ENCODE assay signal across 1 cellular context in genomic region chr1:110339427-110340206, GRCh38.
A peak's percentile ranks its signal among the peaks of the same experiment; 100 is the strongest.
TF ChIP-seq lines count a peak whose summit lies in the region.

No MANE protein-coding gene starts in this region.

TF ChIP-seq in HepG2, 621 proteins besides CTCF, POLR2A, EP300 and RAD21 (continued from another document and continues in another):
- TF ChIP-seq ZHX2 (IDR thresholded peaks at IDR 0.05; ENCODE audit: low read depth) (peak; percentile 83), ZHX2 (CRISPR knock-in tag; IDR thresholded peaks at IDR 0.05; ENCODE audit: borderline replicate concordance) (no peak), ZNF558 (CRISPR knock-in tag; IDR thresholded peaks at IDR 0.05; ENCODE audit: borderline replicate concordance) (no peak), KLF13 (CRISPR knock-in tag; IDR thresholded peaks at IDR 0.05) (no peak), ZKSCAN1 (IDR thresholded peaks at IDR 0.05; ENCODE audit: low read length) (no peak), POLR2AphosphoS5 (IDR thresholded peaks at IDR 0.05; ENCODE audit: low read depth, low read length) (peak; percentile 78), MIER2 (CRISPR knock-in tag; IDR thresholded peaks at IDR 0.05) (no peak), HOXA9 (CRISPR knock-in tag; IDR thresholded peaks at IDR 0.05; ENCODE audit: borderline replicate concordance) (0 out of 2 replicates have a peak, but pooled peaks have one; percentile 60), ZIK1 (CRISPR knock-in tag; IDR thresholded peaks at IDR 0.05; ENCODE audit: borderline replicate concordance, low read depth) (0 out of 2 replicates have a peak, but pooled peaks have one; percentile 39), MTF1 (CRISPR knock-in tag; IDR thresholded peaks at IDR 0.05) (no peak), RERE (CRISPR knock-in tag; IDR thresholded peaks at IDR 0.05; ENCODE audit: low read depth) (no peak), MXD3 (CRISPR knock-in tag; IDR thresholded peaks at IDR 0.05) (peak; percentile 62), TRIM24 (CRISPR knock-in tag; IDR thresholded peaks at IDR 0.05) (no peak), NFIC (IDR thresholded peaks at IDR 0.05; ENCODE audit: low read length) (no peak), RNF2 (conservative IDR thresholded peaks at IDR 0.05; ENCODE audit: low read depth) (no peak), PRDM10 (CRISPR knock-in tag; IDR thresholded peaks at IDR 0.05; ENCODE audit: low read depth) (no peak), ZMYM4 (CRISPR knock-in tag; IDR thresholded peaks at IDR 0.05) (peak; percentile 3; the same call in 1 of the 2 replicates), TBP (CRISPR knock-in tag; IDR thresholded peaks at IDR 0.05) (no peak), SP4 (CRISPR knock-in tag; IDR thresholded peaks at IDR 0.05) (peak; percentile 60; the same call in 1 of the 2 replicates), KAT7 (CRISPR knock-in tag; IDR thresholded peaks at IDR 0.05; ENCODE audit: borderline replicate concordance) (0 out of 2 replicates have a peak, but pooled peaks have one; percentile 16), MIXL1 (CRISPR knock-in tag; IDR thresholded peaks at IDR 0.05) (no peak), ZFP41 (CRISPR knock-in tag; IDR thresholded peaks at IDR 0.05; ENCODE audit: borderline replicate concordance) (no peak), SRSF1 (optimal IDR thresholded peaks at IDR 0.05; ENCODE audit: low read depth, low read length) (peak; percentile 79), TFDP1 (CRISPR knock-in tag; IDR thresholded peaks at IDR 0.05; ENCODE audit: borderline replicate concordance) (no peak), SYNCRIP (IDR thresholded peaks at IDR 0.05; ENCODE audit: insufficient read depth, low read depth, low read length) (no peak), ZNF552 (CRISPR knock-in tag; IDR thresholded peaks at IDR 0.05; ENCODE audit: borderline replicate concordance) (no peak), PHF21A (CRISPR knock-in tag; IDR thresholded peaks at IDR 0.05) (no peak), ZNF143 (CRISPR knock-in tag; IDR thresholded peaks at IDR 0.05) (0 out of 2 replicates have a peak, but pooled peaks have one; percentile 11), PBX2 (CRISPR knock-in tag; IDR thresholded peaks at IDR 0.05) (no peak), NR3C1 (CRISPR knock-in tag; IDR thresholded peaks at IDR 0.05) (no peak), HNF1A (IDR thresholded peaks at IDR 0.05; ENCODE audit: low read depth) (no peak), HNF1A (CRISPR knock-in tag; IDR thresholded peaks at IDR 0.05; ENCODE audit: borderline replicate concordance) (peak; percentile 14; the same call in 1 of the 2 replicates), NR2F1 (CRISPR knock-in tag; IDR thresholded peaks at IDR 0.05) (no peak), ZNF576 (CRISPR knock-in tag; IDR thresholded peaks at IDR 0.05) (no peak), IRF1 (CRISPR knock-in tag; IDR thresholded peaks at IDR 0.05; ENCODE audit: low read depth) (no peak), ZNF777 (CRISPR knock-in tag; IDR thresholded peaks at IDR 0.05) (no peak)
